Comparison of ENCODE assay signal across 1 cellular context in genomic region chr4:2393353-2394270, GRCh38.
TF ChIP-seq lines count a peak whose summit lies in the region.

No MANE protein-coding gene starts in this region.

TF ChIP-seq in WTC11, 78 proteins besides CTCF, POLR2A, EP300 and RAD21 (continued from another document):
- TF ChIP-seq OVOL2 (CRISPR knock-in tag; IDR thresholded peaks at IDR 0.05; ENCODE audit: borderline replicate concordance) (no peak), ZNF671 (CRISPR knock-in tag; IDR thresholded peaks at IDR 0.05) (no peak)
TF ChIP-seq in WTC11: peak in this region for 2.
